Comparison of ENCODE assay signal across 8 cellular contexts in genomic region chr2:219571311-219572236, GRCh38. TPM values are rescaled to one million over a fixed set of nuclear protein-coding genes. Genes with fewer than 3 reads are reported as not detected.
A peak's percentile ranks its signal among the peaks of the same experiment; 100 is the strongest.
DNase-seq lines count a peak whose midpoint lies in the region; ATAC-seq and TF ChIP-seq lines count a peak whose summit lies in the region.

TSS of gene OBSL1 (minus strand) at chr2:219571539. CDS start at chr2:219571232, 307 bp downstream.

- TF ChIP-seq CTCF in foreskin keratinocyte (conservative IDR thresholded peaks at IDR 0.05) (no peak), natural killer cell (IDR thresholded peaks at IDR 0.05) (no peak)

- intact Hi-C loops in natural killer cell (cut with micrococcal nuclease) = no loop called here

- ATAC-seq in activated CD8-positive, alpha-beta T cell treated with anti-CD3 and anti-CD28 coated beads, Interleukin-2, amount 10 ng/mL, durations not matched to agents 7 days and 5 days = peak; percentile 35
- ATAC-seq in foreskin keratinocyte = peak; percentile 55
- ATAC-seq in natural killer cell = peak; percentile 34 to 43 (median 36)
- no peak for ATAC-seq in GM21529 (IDR thresholded peaks at IDR 0.05; ENCODE audit: unreplicated experiment)
- ATAC-seq in GM18907 (IDR thresholded peaks at IDR 0.05; ENCODE audit: unreplicated experiment) = no peak

- H3K36me3 Mint-ChIP-seq in activated CD8-positive, alpha-beta T cell treated with anti-CD3 and anti-CD28 coated beads, Interleukin-2, amount 10 ng/mL, durations not matched to agents 7 days and 5 days (ENCODE audit: low read depth) = no peaks in the 10 kb centered on the region
- H3K36me3 Mint-ChIP-seq in natural killer cell = no peaks in the 10 kb centered on the region

- H3K9me3 Mint-ChIP-seq in activated CD8-positive, alpha-beta T cell treated with anti-CD3 and anti-CD28 coated beads, Interleukin-2, amount 10 ng/mL, durations not matched to agents 7 days and 5 days (ENCODE audit: insufficient read depth) = no peaks in the 10 kb centered on the region
- no peaks in the 10 kb centered on the region for H3K9me3 Mint-ChIP-seq in natural killer cell

- H3K4me1 ChIP-seq in foreskin keratinocyte = peaks cover 7% of the 10 kb centered on the region

- H3K27ac ChIP-seq in foreskin keratinocyte = peak within 1 kb of the TSS; percentile 66

- H3K27me3 ChIP-seq in foreskin keratinocyte = no peaks in the 10 kb centered on the region

- H3K27ac Mint-ChIP-seq in activated CD8-positive, alpha-beta T cell treated with anti-CD3 and anti-CD28 coated beads, Interleukin-2, amount 10 ng/mL, durations not matched to agents 7 days and 5 days = no peak within 1 kb of the TSS
- no peak within 1 kb of the TSS for H3K27ac Mint-ChIP-seq in natural killer cell

- CTCF ChIA-PET in activated CD8-positive, alpha-beta T cell treated with anti-CD3 and anti-CD28 coated beads, Interleukin-2, amount 10 ng/mL, durations not matched to agents 7 days and 5 days (lab: Charles Lee) = interaction anchor here (0.8 to 1.0 kb wide), 3 partner anchors 10 to 42 kb away, joined by 3 read pairs; no protein-coding TSS in a partner anchor

- peak; percentile 83 for DNase-seq in GDM1 (lab: John Stamatoyannopoulos, UW)
- peak; percentile 15 for DNase-seq in NCI-H2029 treated with DMSO at 0.1 percent for 48 hours (lab: John Stamatoyannopoulos, UW)
- no peak for DNase-seq in activated CD8-positive, alpha-beta T cell treated with anti-CD3 and anti-CD28 coated beads, Interleukin-2, amount 10 ng/mL, durations not matched to agents 7 days and 5 days
- peak; percentile 71 to 82 for DNase-seq in foreskin keratinocyte
- no peak for DNase-seq in natural killer cell
- no peak for DNase-seq in stimulated activated CD4-positive, alpha-beta T cell treated with anti-CD3 and anti-CD28 coated beads, Interleukin-4, amount 100 ng/mL, for 4 hours

- POLR2A ChIA-PET in activated CD8-positive, alpha-beta T cell treated with anti-CD3 and anti-CD28 coated beads, Interleukin-2, amount 10 ng/mL, durations not matched to agents 7 days and 5 days (lab: Charles Lee) = interaction anchor here (1.0 kb wide), 1 partner anchor 10 kb away, joined by 3 read pairs; no protein-coding TSS in a partner anchor

- peaks cover 37% of the 10 kb centered on the region for H3K27me3 Mint-ChIP-seq in activated CD8-positive, alpha-beta T cell treated with anti-CD3 and anti-CD28 coated beads, Interleukin-2, amount 10 ng/mL, durations not matched to agents 7 days and 5 days (ENCODE audit: low read depth)
- peaks cover 42 to 58% of the 10 kb centered on the region in 2 donors for H3K27me3 Mint-ChIP-seq in natural killer cell (ENCODE audit: low read depth in 2 of 2)

- no peaks in the 10 kb centered on the region for H3K4me1 Mint-ChIP-seq in activated CD8-positive, alpha-beta T cell treated with anti-CD3 and anti-CD28 coated beads, Interleukin-2, amount 10 ng/mL, durations not matched to agents 7 days and 5 days (ENCODE audit: low read depth)
- H3K4me1 Mint-ChIP-seq in natural killer cell = no peaks in the 10 kb centered on the region

- H3K4me3 Mint-ChIP-seq in activated CD8-positive, alpha-beta T cell treated with anti-CD3 and anti-CD28 coated beads, Interleukin-2, amount 10 ng/mL, durations not matched to agents 7 days and 5 days = no peak within 1 kb of the TSS
- H3K4me3 Mint-ChIP-seq in natural killer cell = peak within 1 kb of the TSS; percentile 61

RNA-seq across cellular contexts. Expression of gene OBSL1, which starts in this region (rescaled TPM):
- total RNA-seq in activated CD8-positive, alpha-beta T cell treated with anti-CD3 and anti-CD28 coated beads, Interleukin-2, amount 10 ng/mL, durations not matched to agents 7 days and 5 days = under 1 TPM; 0.18 to 0.45 TPM
- 32.0 and 33.7 TPM in 2 replicates for total RNA-seq in foreskin keratinocyte
- 32.4 and 36.3 TPM in 2 replicates for polyA plus RNA-seq in foreskin keratinocyte
- total RNA-seq in natural killer cell = 1 to 10 TPM in 1 of 3 donors, under 1 TPM in 2; 0.07 to 8.8 (median 0.32) TPM

Comparison
In these comparisons a context has a peak if more than half of its experiments do, and no peak if none do; other contexts are left out.
1. Peak in ATAC-seq in activated CD8-positive, alpha-beta T cell treated with anti-CD3 and anti-CD28 coated beads, Interleukin-2, amount 10 ng/mL, durations not matched to agents 7 days and 5 days; RNA of the gene not detected or under 1 TPM.
2. DNase-seq: peak in GDM1 (single experiment), NCI-H2029 treated with DMSO at 0.1 percent for 48 hours (single experiment) and foreskin keratinocyte (2 of 2); none in activated CD8-positive, alpha-beta T cell treated with anti-CD3 and anti-CD28 coated beads, Interleukin-2, amount 10 ng/mL, durations not matched to agents 7 days and 5 days (single experiment), natural killer cell (single experiment) and stimulated activated CD4-positive, alpha-beta T cell treated with anti-CD3 and anti-CD28 coated beads, Interleukin-4, amount 100 ng/mL, for 4 hours (0 of 2).
3. ATAC-seq: peak in foreskin keratinocyte (single experiment) and natural killer cell (3 of 3); none in GM21529 (single experiment) and GM18907 (single experiment).